ENCODE assay signal across 21 cellular contexts in the genomic region with DNA sequence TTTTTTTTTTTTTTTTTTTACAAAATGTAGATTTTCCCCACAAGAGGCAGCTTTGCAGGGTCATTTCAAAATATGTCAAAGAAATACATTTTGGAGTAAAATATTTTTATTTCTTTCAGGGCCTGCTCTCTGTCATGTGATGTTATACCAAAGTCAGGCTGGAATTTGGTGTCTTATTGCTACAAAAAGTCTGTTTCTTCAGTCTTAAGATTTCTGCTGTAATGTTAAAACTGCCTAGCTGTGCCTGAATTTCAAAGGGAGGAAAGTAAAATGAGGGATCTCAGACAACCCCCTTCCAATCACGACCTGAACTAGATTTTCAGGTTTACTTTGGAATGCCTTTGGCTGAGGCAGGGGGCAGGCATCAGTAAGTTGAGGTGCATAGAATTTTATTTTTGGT. TPM values are rescaled to one million over a fixed set of nuclear protein-coding genes. Genes with fewer than 3 reads are reported as not detected.
A peak's percentile ranks its signal among the peaks of the same experiment; 100 is the strongest.
DNase-seq lines count a peak whose midpoint lies in the region; ATAC-seq and TF ChIP-seq lines count a peak whose summit lies in the region.
"Had no signal": no experiment of that assay in that cellular context is flagged by ENCODE, and none has a peak within 500 bp of the region (broad histone marks: within the 10 kb centered on the region; RNA-seq: fewer than 3 reads in every experiment).

No MANE protein-coding gene starts in this region.

- H2AFZ ChIP-seq in OCI-LY3 (ENCODE audit: low read depth, low read length) (no peak overlapping the region), Karpas-422 (ENCODE audit: low read length) (no peak overlapping the region)

- H3K79me2 ChIP-seq in OCI-LY3 (ENCODE audit: low read length): no peaks in the 10 kb centered on the region
- no peaks in the 10 kb centered on the region for H3K79me2 ChIP-seq in Karpas-422 (ENCODE audit: low read length)

- no peak overlapping the region for H3K27ac Mint-ChIP-seq in natural killer cell treated with Interleukin-12 subunit alpha and Interleukin-12 subunit beta and Interleukin-15 and Interleukin-18, amount 100 ng/mL, for 72 hours
- no peak overlapping the region for H3K27ac Mint-ChIP-seq in natural killer cell
- peak overlapping the region; percentile 10 for H3K27ac Mint-ChIP-seq in mesothelial cell of epicardium
- H3K27ac Mint-ChIP-seq: B cell; CD4-positive, CD25-positive, alpha-beta regulatory T cell; CD8-positive, alpha-beta T cell had no signal

- H3K27ac ChIP-seq in OCI-LY3 (ENCODE audit: low read length) (no peak overlapping the region), Karpas-422 (ENCODE audit: low read length) (no peak overlapping the region)
- H3K27ac ChIP-seq: 22Rv1, BLaER1, C4-2B had no signal

- H3K36me3 Mint-ChIP-seq in natural killer cell treated with Interleukin-12 subunit alpha and Interleukin-12 subunit beta and Interleukin-15 and Interleukin-18, amount 100 ng/mL, for 72 hours: no peaks in the 10 kb centered on the region
- H3K36me3 Mint-ChIP-seq in natural killer cell (no peaks in the 10 kb centered on the region), mesothelial cell of epicardium (no peaks in the 10 kb centered on the region)
- H3K36me3 Mint-ChIP-seq: CD4-positive, CD25-positive, alpha-beta regulatory T cell; CD8-positive, alpha-beta T cell had no signal

- intact Hi-C loops in natural killer cell (cut with micrococcal nuclease): no loop called here

- DNase-seq in natural killer cell treated with Interleukin-12 subunit alpha and Interleukin-12 subunit beta and Interleukin-15 and Interleukin-18, amount 100 ng/mL, for 72 hours (ENCODE audit: low spot score): no peak
- DNase-seq in natural killer cell (no peak), choroid plexus epithelial cell (ENCODE audit: low read depth) (peak; percentile 7), mesothelial cell of epicardium (ENCODE audit: low spot score in 2 of 2, unreplicated experiment in 2 of 2) (no peak), Karpas-422 (no peak), ecto neural progenitor cell (ENCODE audit: low spot score) (no peak)
- DNase-seq: Caco-2; CD4-positive, CD25-positive, alpha-beta regulatory T cell; CD8-positive, alpha-beta T cell; DMS153; DMS79; EL; GF-D8; H9 had no signal

- no peak overlapping the region for H3K9ac ChIP-seq in OCI-LY3 (ENCODE audit: low read length)
- H3K9ac ChIP-seq in Karpas-422 (ENCODE audit: low read length): no peak overlapping the region
- H3K9ac ChIP-seq: BLaER1 had no signal

- H3K4me3 ChIP-seq in OCI-LY3 (ENCODE audit: low read length) (no peak overlapping the region), choroid plexus epithelial cell (ENCODE audit: low read depth, low read length) (no peak overlapping the region), Karpas-422 (ENCODE audit: low read length) (no peak overlapping the region)
- H3K4me3 ChIP-seq: BLaER1 had no signal

- peak overlapping the region; percentile 10 for H3K4me3 Mint-ChIP-seq in natural killer cell treated with Interleukin-12 subunit alpha and Interleukin-12 subunit beta and Interleukin-15 and Interleukin-18, amount 100 ng/mL, for 72 hours
- H3K4me3 Mint-ChIP-seq in natural killer cell (no peak overlapping the region), mesothelial cell of epicardium (no peak overlapping the region)
- H3K4me3 Mint-ChIP-seq: B cell; CD4-positive, CD25-positive, alpha-beta regulatory T cell; CD8-positive, alpha-beta T cell; H9 had no signal

- no peaks in the 10 kb centered on the region for H3K9me2 ChIP-seq in Karpas-422 (replicated peaks; ENCODE audit: insufficient read depth, low read length)

- H3K4me1 Mint-ChIP-seq in natural killer cell treated with Interleukin-12 subunit alpha and Interleukin-12 subunit beta and Interleukin-15 and Interleukin-18, amount 100 ng/mL, for 72 hours (ENCODE audit: low read depth in 2 of 2): peaks cover 6 to 7% of the 10 kb centered on the region in 2 donors
- H3K4me1 Mint-ChIP-seq in natural killer cell (peaks cover 0 to 6% of the 10 kb centered on the region in 2 donors), mesothelial cell of epicardium (peaks cover 15% of the 10 kb centered on the region)

- H3K4me2 ChIP-seq in OCI-LY3 (ENCODE audit: low read length): peak overlapping the region; percentile 93; the same call in 1 of the 2 replicates
- no peak overlapping the region for H3K4me2 ChIP-seq in Karpas-422 (ENCODE audit: low read depth, low read length, poor library complexity, severe bottlenecking)
- H3K4me2 ChIP-seq: BLaER1 had no signal

- H4K20me1 ChIP-seq in OCI-LY3 (ENCODE audit: insufficient read depth, low read length) (no peaks in the 10 kb centered on the region), Karpas-422 (ENCODE audit: insufficient read depth, low read depth, low read length) (no peaks in the 10 kb centered on the region)
- H4K20me1 ChIP-seq: BLaER1 had no signal

- H3K4me1 ChIP-seq in OCI-LY3 (ENCODE audit: low read length) (peaks cover 12% of the 10 kb centered on the region), Karpas-422 (ENCODE audit: low read length) (no peaks in the 10 kb centered on the region)
- H3K4me1 ChIP-seq: BLaER1, Caco-2 had no signal

- H3K9me3 Mint-ChIP-seq in natural killer cell treated with Interleukin-12 subunit alpha and Interleukin-12 subunit beta and Interleukin-15 and Interleukin-18, amount 100 ng/mL, for 72 hours: no peaks in the 10 kb centered on the region
- no peaks in the 10 kb centered on the region for H3K9me3 Mint-ChIP-seq in natural killer cell
- H3K9me3 Mint-ChIP-seq in mesothelial cell of epicardium: no peaks in the 10 kb centered on the region
- H3K9me3 Mint-ChIP-seq: CD8-positive, alpha-beta T cell; H9 had no signal

- peaks cover 8% of the 10 kb centered on the region for H3K27me3 ChIP-seq in OCI-LY3 (ENCODE audit: low read depth, low read length)
- H3K27me3 ChIP-seq in Karpas-422 (ENCODE audit: low read length): no peaks in the 10 kb centered on the region
- H3K27me3 ChIP-seq: BLaER1 had no signal

- H3K36me3 ChIP-seq in OCI-LY3 (replicated peaks; ENCODE audit: low read depth, low read length) (no peaks in the 10 kb centered on the region), Karpas-422 (ENCODE audit: insufficient read depth, low read length) (no peaks in the 10 kb centered on the region)
- H3K36me3 ChIP-seq: BLaER1 had no signal

- H3K27me3 Mint-ChIP-seq in natural killer cell treated with Interleukin-12 subunit alpha and Interleukin-12 subunit beta and Interleukin-15 and Interleukin-18, amount 100 ng/mL, for 72 hours: peaks cover 10 to 21% of the 10 kb centered on the region in 2 donors
- peaks cover 17 to 19% of the 10 kb centered on the region in 2 donors for H3K27me3 Mint-ChIP-seq in natural killer cell (ENCODE audit: low read depth in 2 of 2)
- H3K27me3 Mint-ChIP-seq in mesothelial cell of epicardium (ENCODE audit: low read depth): no peaks in the 10 kb centered on the region

- TF ChIP-seq CTCF in natural killer cell (IDR thresholded peaks at IDR 0.05): no peak
- TF ChIP-seq CTCF in OCI-LY3 (IDR thresholded peaks at IDR 0.05; ENCODE audit: low read depth, low read length): no peak
- TF ChIP-seq CTCF in choroid plexus epithelial cell (conservative IDR thresholded peaks at IDR 0.05; ENCODE audit: low read depth, low read length): no peak
- TF ChIP-seq CTCF in mesothelial cell of epicardium (IDR thresholded peaks at IDR 0.05; ENCODE audit: unreplicated experiment): no peak

- H3K9me3 ChIP-seq in OCI-LY3 (ENCODE audit: insufficient read depth, low read length): no peaks in the 10 kb centered on the region
- H3K9me3 ChIP-seq in Karpas-422 (ENCODE audit: low read length): no peaks in the 10 kb centered on the region
- H3K9me3 ChIP-seq: BLaER1, Caco-2 had no signal

- no peak for ATAC-seq in natural killer cell treated with Interleukin-12 subunit alpha and Interleukin-12 subunit beta and Interleukin-15 and Interleukin-18, amount 100 ng/mL, for 72 hours
- ATAC-seq in natural killer cell (no peak), GM21528 (IDR thresholded peaks at IDR 0.05; ENCODE audit: low FRiP score, unreplicated experiment) (no peak)
- ATAC-seq: CD8-positive, alpha-beta T cell; HCT116 had no signal

RNA-seq across cellular contexts. Expression of a gene that starts 12.8 kb away (rescaled TPM):
- 10 to 100 TPM; 20.7 to 32.1 TPM for total RNA-seq in natural killer cell treated with Interleukin-12 subunit alpha and Interleukin-12 subunit beta and Interleukin-15 and Interleukin-18, amount 100 ng/mL, for 72 hours
- total RNA-seq in natural killer cell (10 to 100 TPM; 13.6 to 16.4 (median 15.7) TPM), mesothelial cell of epicardium (19.9 to 21.4 TPM (median 20.7 TPM) in 3 replicates)
- total RNA-seq in Karpas-422 (2014; rRNA removed; shearing (Covaris generic); ENCODE audit: low replicate concordance): 29.3 and 31.7 TPM in 2 replicates
